Comparison of ENCODE assay signal across 9 cellular contexts in the genomic region with DNA sequence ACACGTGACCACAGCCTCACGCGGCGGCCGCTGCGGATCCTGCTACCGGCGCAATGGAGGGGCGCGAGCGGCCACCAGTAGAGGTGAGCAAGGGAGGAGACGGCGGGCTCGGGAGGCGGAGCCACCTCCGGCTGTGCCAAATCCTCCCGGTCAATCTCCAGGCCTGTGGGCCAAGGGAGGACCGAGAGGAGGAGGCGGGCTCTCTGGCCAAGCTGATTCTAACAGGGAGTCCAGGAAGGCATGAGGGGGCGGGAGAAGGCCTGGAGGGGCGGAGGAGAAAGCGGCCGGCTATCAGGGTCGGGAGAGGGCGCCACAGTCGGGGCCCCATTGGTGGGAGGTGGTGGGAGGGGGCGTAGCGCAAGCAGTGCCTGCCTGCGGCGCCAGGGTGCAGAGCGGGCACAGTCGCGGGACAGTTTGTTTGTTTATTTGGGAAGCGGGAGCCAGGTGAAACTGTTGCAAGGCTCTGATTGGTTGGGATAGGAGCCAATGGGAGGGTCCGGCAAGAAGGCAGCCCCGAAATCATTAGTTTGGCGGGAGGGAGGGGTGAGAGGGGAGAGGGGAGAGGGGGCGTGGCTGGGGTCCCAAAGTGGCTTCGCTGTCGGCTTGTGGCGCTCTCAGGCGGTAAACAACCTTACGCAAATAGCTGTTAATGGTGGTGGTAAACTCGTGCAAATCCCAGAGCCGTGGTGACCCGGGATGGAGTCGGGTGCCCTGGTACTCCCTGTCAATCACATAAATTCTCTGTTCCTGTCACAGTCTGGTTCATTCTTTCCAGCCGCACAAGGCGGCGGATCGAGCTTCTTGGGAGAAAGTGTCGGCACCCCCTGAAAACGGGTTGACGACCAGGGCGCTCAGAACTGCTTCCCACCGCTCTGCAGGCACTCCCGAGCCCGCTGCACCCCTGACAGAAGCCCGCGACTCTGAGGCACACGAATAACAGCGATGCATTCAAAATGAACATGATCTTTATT. TPM values are rescaled to one million over a fixed set of nuclear protein-coding genes. Genes with fewer than 3 reads are reported as not detected.
A peak's percentile ranks its signal among the peaks of the same experiment; 100 is the strongest.
DNase-seq lines count a peak whose midpoint lies in the region; ATAC-seq and TF ChIP-seq lines count a peak whose summit lies in the region.
"Had no signal": no experiment of that assay in that cellular context is flagged by ENCODE, and none has a peak within 500 bp of the region (broad histone marks: within the 10 kb centered on the region; RNA-seq: fewer than 3 reads in every experiment).

Gene IRS4 (minus strand): TSS at position 55 of the 971 bp plus-strand sequence.

- no peak within 1 kb of the TSS for H3K27ac ChIP-seq in Peyer's patch
- H3K27ac ChIP-seq in right cardiac atrium (ENCODE audit: low read length), result no peak within 1 kb of the TSS
- H3K27ac ChIP-seq: BLaER1 had no signal

- intact Hi-C loops in right cardiac atrium (cut with DNase I), result no loop called here

- peak; percentile 52 to 65 for ATAC-seq in right cardiac atrium

- no peak for TF ChIP-seq CTCF in Peyer's patch (IDR thresholded peaks at IDR 0.05)

- H3K9me3 ChIP-seq in Peyer's patch, result no peaks in the 10 kb centered on the region
- no peaks in the 10 kb centered on the region for H3K9me3 ChIP-seq in right cardiac atrium (ENCODE audit: control insufficient read depth, low read length)

- no peak for TF ChIP-seq POLR2A in Peyer's patch (IDR thresholded peaks at IDR 0.05)

- H3K27me3 ChIP-seq in Peyer's patch (no peaks in the 10 kb centered on the region), right cardiac atrium (ENCODE audit: control insufficient read depth, insufficient read depth) (no peaks in the 10 kb centered on the region)

- WGBS in right cardiac atrium, result 3% methylated on average over 62 of the region's 62 CpGs

- H3K4me3 ChIP-seq in Peyer's patch, result peak within 1 kb of the TSS in 3 of 4 donors; percentile 6 to 40 (median 29)
- H3K4me3 ChIP-seq in right cardiac atrium (ENCODE audit: low read length), result peak within 1 kb of the TSS; percentile 46
- H3K4me3 ChIP-seq in skeletal muscle cell (ENCODE audit: low read depth, low read length), result peak within 1 kb of the TSS; percentile 45
- H3K4me3 ChIP-seq: BLaER1 had no signal

- H3K4me1 ChIP-seq in Peyer's patch (peaks cover 0 to 4% (median 0%) of the 10 kb centered on the region in 4 donors), right cardiac atrium (ENCODE audit: control insufficient read depth, insufficient read depth, low read length) (peaks cover 2% of the 10 kb centered on the region)
- H3K4me1 ChIP-seq: BLaER1 had no signal

- peak; percentile 61 to 91 (median 75) for DNase-seq in NCI-H1417 (lab: John Stamatoyannopoulos, UW)
- no peak for DNase-seq in NCI-H1417 treated with DMSO at 0.1 percent for 48 hours (lab: John Stamatoyannopoulos, UW)
- DNase-seq in Peyer's patch, result no peak
- peak in 2 of 3 donors; percentile 50 to 54 for DNase-seq in right cardiac atrium
- DNase-seq in skeletal muscle cell (ENCODE audit: low read depth), result no peak
- no peak for DNase-seq in COR-L47 (lab: John Stamatoyannopoulos, UW)
- no peak for DNase-seq in activated T-cell treated with anti-CD3 and anti-CD28 coated beads for 4 hours
- no peak for DNase-seq in stimulated activated CD4-positive, alpha-beta T cell treated with anti-CD3 and anti-CD28 coated beads, Interleukin-12 subunit alpha, Interleukin-12 subunit beta, amount 100 ng/mL, for 4 hours

- no peaks in the 10 kb centered on the region for H3K36me3 ChIP-seq in Peyer's patch
- H3K36me3 ChIP-seq: BLaER1 had no signal

RNA-seq across cellular contexts. Expression of gene IRS4, which starts in this region (rescaled TPM):
- not detected for total RNA-seq in Peyer's patch
- total RNA-seq in right cardiac atrium, result not detected
- polyA plus RNA-seq in right cardiac atrium, result not detected

Comparison
In these comparisons a context has a peak if more than half of its experiments do, and no peak if none do; other contexts are left out.
1. DNase-seq: peak in NCI-H1417 (3 of 3); none in NCI-H1417 treated with DMSO at 0.1 percent for 48 hours (single experiment), Peyer's patch (0 of 3), skeletal muscle cell (single experiment), COR-L47 (single experiment), activated T-cell treated with anti-CD3 and anti-CD28 coated beads for 4 hours (single experiment) and stimulated activated CD4-positive, alpha-beta T cell treated with anti-CD3 and anti-CD28 coated beads, Interleukin-12 subunit alpha, Interleukin-12 subunit beta, amount 100 ng/mL, for 4 hours (single experiment).
2. Peak in DNase-seq, ATAC-seq and H3K4me3 ChIP-seq in right cardiac atrium; RNA of the gene not detected or under 1 TPM.
3. Peak in every context shown above with its lines, with median percentiles within 50 percentile points of each other: H3K4me3 ChIP-seq.